ENCODE assay signal across 8 cellular contexts in genomic region chr3:169664034-169664820, GRCh38. TPM values are rescaled to one million over a fixed set of nuclear protein-coding genes. Genes with fewer than 3 reads are reported as not detected.
A peak's percentile ranks its signal among the peaks of the same experiment; 100 is the strongest.
DNase-seq lines count a peak whose midpoint lies in the region; ATAC-seq and TF ChIP-seq lines count a peak whose summit lies in the region.

No MANE protein-coding gene starts in this region.

- H3K36me3 ChIP-seq in HAP-1 (replicated peaks), result no peaks in the 10 kb centered on the region
- H3K36me3 ChIP-seq in psoas muscle (ENCODE audit: insufficient read depth in 1 of 2, low read depth in 1 of 2), result no peaks in the 10 kb centered on the region

- CTCF ChIA-PET in T-cell (lab: Charles Lee), result interaction anchor here in 1 of 2 donors (0.5 to 2.2 kb wide), 2 partner anchors 145 to 515 kb away, joined by 5 to 8 read pairs; no protein-coding TSS in a partner anchor

- H3K27me3 Mint-ChIP-seq in T-cell, result peaks cover 65 to 86% of the 10 kb centered on the region in 2 donors

- no peak for TF ChIP-seq CTCF in fibroblast of the aortic adventitia (IDR thresholded peaks at IDR 0.05; ENCODE audit: insufficient read depth, low read length)
- no peak for TF ChIP-seq CTCF in psoas muscle (IDR thresholded peaks at IDR 0.05)

- POLR2A ChIA-PET in T-cell (lab: Charles Lee), result no interaction called here

- H3K27ac Mint-ChIP-seq in T-cell, result no peak overlapping the region

- H3K4me1 Mint-ChIP-seq in T-cell, result peaks cover 47 to 68% (median 57%) of the 10 kb centered on the region in 3 donors

- H3K4me1 ChIP-seq in HAP-1 (peaks cover 32% of the 10 kb centered on the region), psoas muscle (peaks cover 22% of the 10 kb centered on the region)

- H3K4me3 ChIP-seq in HAP-1, result peak overlapping the region; percentile 64
- H3K4me3 ChIP-seq in fibroblast of the aortic adventitia (ENCODE audit: low read depth, low read length), result peak overlapping the region; percentile 93
- H3K4me3 ChIP-seq in psoas muscle, result peak overlapping the region; percentile 80

- no peaks in the 10 kb centered on the region for H3K27me3 ChIP-seq in HAP-1 (ENCODE audit: low read depth)
- peaks cover 0 to 95% (median 36%) of the 10 kb centered on the region in 3 donors for H3K27me3 ChIP-seq in psoas muscle (ENCODE audit: insufficient read depth in 3 of 3, low read length in 2 of 3)

- H3K27ac ChIP-seq in psoas muscle, result peak overlapping the region; percentile 64

- intact Hi-C loops in psoas muscle (cut with DNase I), result loop anchor here (5.0 to 10.0 kb wide), 4 partner anchors 517 to 799 kb away; no protein-coding TSS in a partner anchor

- H3K9me3 ChIP-seq in HAP-1 (no peaks in the 10 kb centered on the region), psoas muscle (no peaks in the 10 kb centered on the region)

- DNase-seq in HAP-1 (ENCODE audit: low spot score in 2 of 2) (peak in 1 of 2 experiments; percentile 45), T-cell (no peak), fibroblast of the aortic adventitia (ENCODE audit: low read depth) (peak; percentile 55), psoas muscle (no peak), cortex of kidney (lab: John Stamatoyannopoulos, UW) (no peak), NCI-H748 (lab: John Stamatoyannopoulos, UW; ENCODE audit: unreplicated experiment) (no peak), NCI-H1092 (lab: John Stamatoyannopoulos, UW) (no peak), NCI-H2081 (lab: John Stamatoyannopoulos, UW) (no peak)

- peak overlapping the region; percentile 24 to 95 (median 66) for H3K4me3 Mint-ChIP-seq in T-cell

- H3K9me3 Mint-ChIP-seq in T-cell, result peaks cover 0 to 4% (median 2%) of the 10 kb centered on the region in 3 donors

- WGBS in psoas muscle, 3 donors, result 17 to 29% (median 21%) methylated on average over 16 of the region's 16 CpGs

- peaks cover 2% of the 10 kb centered on the region for H3K36me3 Mint-ChIP-seq in T-cell

- ATAC-seq in T-cell (replicated peaks in 1 of 4), result no peak
- no peak for ATAC-seq in psoas muscle

- in situ Hi-C loops in HAP-1 (cut with MboI; ENCODE audit: low sequenced_read_pairs), result loop anchor here (10.0 kb wide), 1 partner anchor 529 kb away; no protein-coding TSS in a partner anchor

RNA-seq across cellular contexts. Expression of gene MECOM, which starts 0.7 kb away (rescaled TPM):
- total RNA-seq in T-cell (under 1 TPM in 4 of 5 donors, not detected in 1; 0.06 to 0.48 (median 0.10) TPM), fibroblast of the aortic adventitia (ENCODE audit: low replicate concordance) (10.1 and 44.3 TPM in 2 replicates), psoas muscle (10 to 100 TPM in 1 of 4 donors, 1 to 10 TPM in 3; 6.6 to 11.5 (median 8.1) TPM)
- 1 to 10 TPM; 2.5 to 2.7 (median 2.6) TPM for polyA plus RNA-seq in psoas muscle
